In the genomic region with DNA sequence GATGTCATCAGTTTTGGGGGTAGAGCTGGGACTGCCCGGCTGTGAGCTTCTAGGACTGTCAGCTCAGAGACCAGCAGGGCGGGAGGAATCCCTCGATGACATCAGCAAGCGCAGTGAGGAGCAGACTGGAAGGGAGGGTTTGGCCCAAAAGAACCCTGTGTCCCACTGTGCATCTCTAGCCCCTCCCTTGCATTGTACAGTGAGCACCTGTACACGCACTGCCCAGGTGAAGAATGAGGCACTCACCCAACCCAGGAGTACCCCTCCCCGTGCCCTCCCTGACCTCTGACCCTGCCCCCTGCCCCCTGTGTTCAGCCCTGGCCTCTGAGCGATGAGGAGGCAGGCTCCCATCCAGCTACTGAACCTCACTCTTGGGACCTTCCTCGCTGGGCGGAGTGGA, we compare ENCODE assay signal across 26 cellular contexts.
"Had no signal": no experiment of that assay in that cellular context is flagged by ENCODE, and none has a peak within 500 bp of the region (broad histone marks: within the 10 kb centered on the region; RNA-seq: fewer than 3 reads in every experiment).

No MANE protein-coding gene starts in this region.

- H3K9ac ChIP-seq: parathyroid adenoma had no signal

- FAIRE-seq: keratinocyte, small intestine had no signal

- H3K36me3 Mint-ChIP-seq: naive thymus-derived CD8-positive, alpha-beta T cell; stimulated activated effector memory CD8-positive, alpha-beta T cell treated with anti-CD3 and anti-CD28 coated beads, Interleukin-12 subunit alpha, Interleukin-12 subunit beta, amount 100 ng/mL, for 72 hours; type B pancreatic cell had no signal

- H3K27ac Mint-ChIP-seq: naive thymus-derived CD8-positive, alpha-beta T cell; nephron; stimulated activated effector memory CD8-positive, alpha-beta T cell treated with anti-CD3 and anti-CD28 coated beads, Interleukin-12 subunit alpha, Interleukin-12 subunit beta, amount 100 ng/mL, for 72 hours; type B pancreatic cell had no signal

- H3K4me3 ChIP-seq: lower lobe of right lung, psoas muscle, sigmoid colon, spleen, tibial nerve, uterus had no signal

- DNase-seq: hippocampal formation; kidney glomerular epithelial cell; left cardiac atrium; lower lobe of right lung; mammary epithelial cell; mesenchymal stem cell; occipital lobe; psoas muscle; sigmoid colon; small intestine; stimulated activated CD4-positive, alpha-beta T cell treated with anti-CD3 and anti-CD28 coated beads, Interleukin-4, amount 100 ng/mL, for 24 hours; stimulated activated naive CD4-positive, alpha-beta T cell treated with Interleukin-2 at 50 U/mL for 16 hours; stimulated activated naive CD8-positive, alpha-beta T cell treated with anti-CD3 and anti-CD28 coated beads, Interleukin-15, amount 100 ng/mL, for 72 hours; substantia nigra; uterus had no signal

- H3K4me1 Mint-ChIP-seq: naive thymus-derived CD8-positive, alpha-beta T cell; nephron; neural crest cell; stimulated activated effector memory CD8-positive, alpha-beta T cell treated with anti-CD3 and anti-CD28 coated beads, Interleukin-12 subunit alpha, Interleukin-12 subunit beta, amount 100 ng/mL, for 72 hours; stimulated activated naive CD8-positive, alpha-beta T cell treated with anti-CD3 and anti-CD28 coated beads, Interleukin-15, amount 100 ng/mL, for 72 hours had no signal

- H3K4me3 Mint-ChIP-seq: naive thymus-derived CD8-positive, alpha-beta T cell; nephron; neural crest cell; stimulated activated effector memory CD8-positive, alpha-beta T cell treated with anti-CD3 and anti-CD28 coated beads, Interleukin-12 subunit alpha, Interleukin-12 subunit beta, amount 100 ng/mL, for 72 hours; stimulated activated naive CD8-positive, alpha-beta T cell treated with anti-CD3 and anti-CD28 coated beads, Interleukin-15, amount 100 ng/mL, for 72 hours; type B pancreatic cell had no signal

- H3K27ac ChIP-seq: lower lobe of right lung, neutrophil, parathyroid adenoma, psoas muscle, sigmoid colon, spleen, tibial nerve, uterus had no signal

- H3K36me3 ChIP-seq: lower lobe of right lung, neutrophil, sigmoid colon, spleen, tibial nerve, uterus had no signal

- H3K9me3 Mint-ChIP-seq: naive thymus-derived CD8-positive, alpha-beta T cell; nephron; neural crest cell; stimulated activated effector memory CD8-positive, alpha-beta T cell treated with anti-CD3 and anti-CD28 coated beads, Interleukin-12 subunit alpha, Interleukin-12 subunit beta, amount 100 ng/mL, for 72 hours; stimulated activated naive CD8-positive, alpha-beta T cell treated with anti-CD3 and anti-CD28 coated beads, Interleukin-15, amount 100 ng/mL, for 72 hours; type B pancreatic cell had no signal

- H3K4me1 ChIP-seq: lower lobe of right lung, parathyroid adenoma, psoas muscle, sigmoid colon, spleen, tibial nerve, uterus had no signal

- ATAC-seq: left cardiac atrium; left lobe of liver; lower lobe of right lung; naive thymus-derived CD8-positive, alpha-beta T cell; psoas muscle; stimulated activated effector memory CD8-positive, alpha-beta T cell treated with anti-CD3 and anti-CD28 coated beads, Interleukin-12 subunit alpha, Interleukin-12 subunit beta, amount 100 ng/mL, for 72 hours; stimulated activated naive CD8-positive, alpha-beta T cell treated with anti-CD3 and anti-CD28 coated beads, Interleukin-15, amount 100 ng/mL, for 72 hours had no signal

- H3K79me2 ChIP-seq: parathyroid adenoma had no signal

- H3K9me3 ChIP-seq: lower lobe of right lung, neutrophil, psoas muscle, sigmoid colon, spleen, uterus had no signal

- H2AFZ ChIP-seq: parathyroid adenoma had no signal

- H3K27me3 ChIP-seq: neutrophil, tibial nerve, uterus had no signal
